Comparison of ENCODE assay signal across 18 cellular contexts in the genomic region with DNA sequence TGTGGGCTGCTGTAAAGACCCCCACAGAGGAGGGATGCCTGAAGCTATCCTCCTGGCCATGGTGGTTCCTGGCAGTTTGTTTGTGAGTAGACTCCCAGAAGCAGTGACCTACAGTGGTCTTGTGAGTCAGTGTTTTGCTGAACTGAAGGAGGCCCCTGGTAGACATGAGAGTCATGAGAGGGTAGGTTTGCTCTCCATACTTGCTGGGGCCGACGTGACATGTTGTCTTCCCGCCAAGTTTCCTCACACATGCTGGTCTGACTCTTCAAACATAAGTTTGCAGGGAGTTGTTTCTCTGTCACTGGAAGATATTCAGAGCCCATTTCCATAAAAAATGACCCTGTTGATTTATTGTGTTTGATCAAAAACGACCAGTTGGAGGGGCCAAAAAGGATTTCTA.
DNase-seq lines count a peak whose midpoint lies in the region; ATAC-seq, FAIRE-seq and TF ChIP-seq lines count a peak whose summit lies in the region.
"Had no signal": no experiment of that assay in that cellular context is flagged by ENCODE, and none has a peak within 500 bp of the region (broad histone marks: within the 10 kb centered on the region; RNA-seq: fewer than 3 reads in every experiment).

No MANE protein-coding gene starts in this region.

- H3K27ac ChIP-seq in IMR-90 (ENCODE audit: insufficient read depth, low read length) (no peak overlapping the region), mesenchymal stem cell (ENCODE audit: low read length, poor library complexity, severe bottlenecking) (no peak overlapping the region)
- H3K27ac ChIP-seq: BLaER1, GM23248 had no signal

- POLR2A ChIA-PET in IMR-90 (lab: Charles Lee; ENCODE audit: unreplicated experiment), result no interaction called here
- POLR2A ChIA-PET in activated CD4-positive, alpha-beta memory T cell treated with anti-CD3 and anti-CD28 coated beads for 36 hours (lab: Charles Lee), result no interaction called here

- DNase-seq in IMR-90 (peak; percentile 19), choroid plexus epithelial cell (ENCODE audit: low read depth) (peak; percentile 62), mesenchymal stem cell (peak; percentile 10), progenitor cell of endocrine pancreas (ENCODE audit: low spot score, unreplicated experiment) (no peak), kidney glomerular epithelial cell (lab: John Stamatoyannopoulos, UW) (no peak), GM19239 (ENCODE audit: insufficient read length, low spot score) (no peak)
- DNase-seq in activated CD4-positive, alpha-beta memory T cell treated with anti-CD3 and anti-CD28 coated beads for 36 hours, result no peak
- DNase-seq: 8988T; AML-193; Caco-2; CD8-positive, alpha-beta memory T cell; DMS53; GM23248 had no signal

- no peak overlapping the region for H4K91ac ChIP-seq in IMR-90 (ENCODE audit: insufficient read depth, low read depth, low read length)
- no peak overlapping the region for H4K91ac ChIP-seq in mesenchymal stem cell (ENCODE audit: low read length)

- TF ChIP-seq RAD21 in IMR-90 (IDR thresholded peaks at IDR 0.05; ENCODE audit: low read length), result no peak

- in situ Hi-C loops in IMR-90 (cut with MboI; ENCODE audit: low sequenced_read_pairs), result no loop called here

- H3K9me3 Mint-ChIP-seq in progenitor cell of endocrine pancreas (ENCODE audit: low read depth), result peaks cover 4% of the 10 kb centered on the region
- H3K9me3 Mint-ChIP-seq in activated CD4-positive, alpha-beta memory T cell treated with anti-CD3 and anti-CD28 coated beads for 36 hours, result no peaks in the 10 kb centered on the region
- H3K9me3 Mint-ChIP-seq: CD8-positive, alpha-beta memory T cell had no signal

- no peaks in the 10 kb centered on the region for H3K9me1 ChIP-seq in IMR-90 (ENCODE audit: insufficient read depth, low read length)

- H3K9me3 ChIP-seq in IMR-90 (ENCODE audit: control insufficient read depth, insufficient read depth, low read length), result no peaks in the 10 kb centered on the region
- no peaks in the 10 kb centered on the region for H3K9me3 ChIP-seq in mesenchymal stem cell (ENCODE audit: control insufficient read depth, low read length)
- H3K9me3 ChIP-seq: BLaER1, Caco-2 had no signal

- no peak overlapping the region for H3K4me3 ChIP-seq in IMR-90 (ENCODE audit: insufficient read depth, low read depth, low read length)
- no peak overlapping the region for H3K4me3 ChIP-seq in choroid plexus epithelial cell (ENCODE audit: low read depth, low read length)
- H3K4me3 ChIP-seq in mesenchymal stem cell (ENCODE audit: insufficient read depth in 1 of 2, low read depth in 1 of 2, low read length in 2 of 2), result no peak overlapping the region
- H3K4me3 ChIP-seq: BLaER1, GM23248 had no signal

- no CpG with 5 or more reads among the region's 4 CpGs for WGBS in IMR-90 (ENCODE audit: extremely low coverage in 2 of 2, insufficient read length in 1 of 2), 2 experiments
- no CpG with 5 or more reads among the region's 4 CpGs for WGBS in mesenchymal stem cell

- H3K4me1 Mint-ChIP-seq in progenitor cell of endocrine pancreas (ENCODE audit: low read depth), result peaks cover 59% of the 10 kb centered on the region
- H3K4me1 Mint-ChIP-seq in activated CD4-positive, alpha-beta memory T cell treated with anti-CD3 and anti-CD28 coated beads for 36 hours (ENCODE audit: low read depth), result no peaks in the 10 kb centered on the region
- H3K4me1 Mint-ChIP-seq: CD8-positive, alpha-beta memory T cell had no signal

- ATAC-seq in IMR-90 (ENCODE audit: low read depth) (no peak), GM21515 (IDR thresholded peaks at IDR 0.05; ENCODE audit: unreplicated experiment) (no peak)
- ATAC-seq: HCT116 had no signal

- H2BK15ac ChIP-seq in IMR-90 (ENCODE audit: low read depth, low read length), result no peak overlapping the region
- no peak overlapping the region for H2BK15ac ChIP-seq in mesenchymal stem cell (ENCODE audit: low read depth, poor library complexity, severe bottlenecking)

- H2BK20ac ChIP-seq in IMR-90 (ENCODE audit: low read depth, low read length), result no peak overlapping the region

- no peak overlapping the region for H3K56ac ChIP-seq in IMR-90 (ENCODE audit: extremely low read depth, insufficient read depth, low read length)

- H4K8ac ChIP-seq in IMR-90 (ENCODE audit: low read depth in 2 of 2, low read length in 2 of 2) (no peak overlapping the region), mesenchymal stem cell (ENCODE audit: low read length) (no peak overlapping the region)

- no peaks in the 10 kb centered on the region for H3K27me3 Mint-ChIP-seq in progenitor cell of endocrine pancreas
- H3K27me3 Mint-ChIP-seq in activated CD4-positive, alpha-beta memory T cell treated with anti-CD3 and anti-CD28 coated beads for 36 hours, result peaks cover 3% of the 10 kb centered on the region
- H3K27me3 Mint-ChIP-seq: CD8-positive, alpha-beta memory T cell had no signal

- no peak overlapping the region for H2AK9ac ChIP-seq in IMR-90 (replicated peaks; ENCODE audit: low read depth, low read length, poor library complexity)

- H3K4me2 ChIP-seq in IMR-90 (ENCODE audit: low read depth, low read length) (no peak overlapping the region), mesenchymal stem cell (ENCODE audit: low read length, poor library complexity, severe bottlenecking) (no peak overlapping the region)
- H3K4me2 ChIP-seq: BLaER1 had no signal

- FAIRE-seq in GM19239 (lab: Jason Lieb, UNC), result no peak
- FAIRE-seq: H54, HTR-8/SVneo had no signal

- H3K4ac ChIP-seq in IMR-90 (ENCODE audit: low read depth, low read length), result no peak overlapping the region
- no peak overlapping the region for H3K4ac ChIP-seq in mesenchymal stem cell (ENCODE audit: low read depth in 1 of 2, low read length in 2 of 2)

- H3K79me1 ChIP-seq in IMR-90 (ENCODE audit: low read depth in 1 of 2, low read length in 2 of 2) (no peaks in the 10 kb centered on the region), mesenchymal stem cell (replicated peaks; ENCODE audit: low read length, poor library complexity, severe bottlenecking) (peaks cover 8% of the 10 kb centered on the region)

- H2AK5ac ChIP-seq in IMR-90 (ENCODE audit: low read depth, low read length), result no peak overlapping the region
- peak overlapping the region; percentile 78 for H2AK5ac ChIP-seq in mesenchymal stem cell (ENCODE audit: low read length, severe bottlenecking)

- dilution Hi-C loops in IMR-90 (cut with HindIII; ENCODE audit: low sequenced_read_pairs, unreplicated experiment), result no loop called here

- H2BK12ac ChIP-seq in mesenchymal stem cell (ENCODE audit: low read length in 2 of 2), result no peak overlapping the region

- H3K4me3 Mint-ChIP-seq in progenitor cell of endocrine pancreas (ENCODE audit: low read depth), result no peak overlapping the region
- H3K4me3 Mint-ChIP-seq in activated CD4-positive, alpha-beta memory T cell treated with anti-CD3 and anti-CD28 coated beads for 36 hours, result no peak overlapping the region
- H3K4me3 Mint-ChIP-seq: CD8-positive, alpha-beta memory T cell had no signal

- no peak overlapping the region for H3K9ac ChIP-seq in IMR-90 (ENCODE audit: low read depth, low read length)
- H3K9ac ChIP-seq in mesenchymal stem cell (ENCODE audit: low read length), result no peak overlapping the region
- H3K9ac ChIP-seq: BLaER1, GM23248 had no signal

- no peak for TF ChIP-seq CTCF in IMR-90 (conservative IDR thresholded peaks at IDR 0.05; ENCODE audit: low read depth, low read length)
- no peak for TF ChIP-seq CTCF in choroid plexus epithelial cell (conservative IDR thresholded peaks at IDR 0.05; ENCODE audit: low read depth, low read length)
- TF ChIP-seq CTCF in progenitor cell of endocrine pancreas (IDR thresholded peaks at IDR 0.05; ENCODE audit: unreplicated experiment), result no peak

- H3K14ac ChIP-seq in IMR-90 (replicated peaks; ENCODE audit: low read depth, low read length) (no peak overlapping the region), mesenchymal stem cell (ENCODE audit: low read length in 2 of 2) (no peak overlapping the region)

- peak overlapping the region; percentile 77 for H3K27ac Mint-ChIP-seq in progenitor cell of endocrine pancreas
- H3K27ac Mint-ChIP-seq in activated CD4-positive, alpha-beta memory T cell treated with anti-CD3 and anti-CD28 coated beads for 36 hours, result no peak overlapping the region
- H3K27ac Mint-ChIP-seq: CD8-positive, alpha-beta memory T cell had no signal

- no peak overlapping the region for H3K23ac ChIP-seq in IMR-90 (ENCODE audit: low read depth, low read length)
- H3K23ac ChIP-seq in mesenchymal stem cell (ENCODE audit: low read length in 2 of 2), result no peak overlapping the region

- H3K18ac ChIP-seq in IMR-90 (ENCODE audit: low read depth, low read length) (no peak overlapping the region), mesenchymal stem cell (ENCODE audit: low read depth in 1 of 2, low read length in 2 of 2) (no peak overlapping the region)

- no TSS peak for BruUV-seq in IMR-90 (replicated peaks; lab: Mats Ljungman, UMichigan)

- TF ChIP-seq POLR2A in IMR-90 (IDR thresholded peaks at IDR 0.05; ENCODE audit: low read depth, low read length), result no peak

- intact Hi-C loops in IMR-90 (cut with micrococcal nuclease), result no loop called here
- intact Hi-C loops in activated CD4-positive, alpha-beta memory T cell treated with anti-CD3 and anti-CD28 coated beads for 36 hours (cut with micrococcal nuclease), result no loop called here

- H3K4me1 ChIP-seq in IMR-90 (ENCODE audit: control insufficient read depth, insufficient read depth, low read length), result peaks cover 5% of the 10 kb centered on the region
- H3K4me1 ChIP-seq in mesenchymal stem cell (ENCODE audit: control insufficient read depth, insufficient read depth, low read depth, low read length), result peaks cover 6% of the 10 kb centered on the region
- H3K4me1 ChIP-seq: BLaER1, Caco-2 had no signal

- no peak overlapping the region; the same call in 1 of the 2 replicates for H4K5ac ChIP-seq in IMR-90 (ENCODE audit: low read depth, low read length)

- H4K20me1 ChIP-seq in IMR-90 (ENCODE audit: insufficient read depth, low read length), result no peaks in the 10 kb centered on the region
- H4K20me1 ChIP-seq: BLaER1 had no signal

- H3K36me3 ChIP-seq in IMR-90 (ENCODE audit: control insufficient read depth, insufficient read depth, low read length) (no peaks in the 10 kb centered on the region), mesenchymal stem cell (ENCODE audit: control insufficient read depth in 1 of 2, insufficient read depth in 2 of 2, low read depth in 1 of 2, low read length in 2 of 2) (no peaks in the 10 kb centered on the region)
- H3K36me3 ChIP-seq: BLaER1 had no signal

- H2BK120ac ChIP-seq in IMR-90 (ENCODE audit: low read depth, low read length) (no peak overlapping the region), mesenchymal stem cell (ENCODE audit: low read depth, low read length) (no peak overlapping the region)

- H3K36me3 Mint-ChIP-seq in progenitor cell of endocrine pancreas (ENCODE audit: insufficient read depth), result peaks cover 2% of the 10 kb centered on the region
- no peaks in the 10 kb centered on the region for H3K36me3 Mint-ChIP-seq in activated CD4-positive, alpha-beta memory T cell treated with anti-CD3 and anti-CD28 coated beads for 36 hours
- H3K36me3 Mint-ChIP-seq: CD8-positive, alpha-beta memory T cell had no signal

- CTCF ChIA-PET in IMR-90 (lab: Yijun Ruan, JAX), result no interaction called here
- CTCF ChIA-PET in activated CD4-positive, alpha-beta memory T cell treated with anti-CD3 and anti-CD28 coated beads for 36 hours (lab: Charles Lee), result no interaction called here

- H2AFZ ChIP-seq in IMR-90 (replicated peaks; ENCODE audit: low read length, poor library complexity), result peak overlapping the region; percentile 23
- no peak overlapping the region for H2AFZ ChIP-seq in mesenchymal stem cell (ENCODE audit: low read depth, low read length)
- H2AFZ ChIP-seq: GM23248 had no signal

- no peaks in the 10 kb centered on the region; the same call in none of the 2 replicates for H3K27me3 ChIP-seq in IMR-90 (ENCODE audit: control insufficient read depth, insufficient read depth, low read length)
- H3K27me3 ChIP-seq in mesenchymal stem cell (ENCODE audit: control insufficient read depth in 1 of 2, insufficient read depth in 1 of 2, low read length in 2 of 2), result peaks cover 0 to 4% of the 10 kb centered on the region in 2 experiments

- H2BK5ac ChIP-seq in IMR-90 (ENCODE audit: low read depth, low read length, poor library complexity, severe bottlenecking) (no peak overlapping the region), mesenchymal stem cell (ENCODE audit: low read depth, low read length, poor library complexity, severe bottlenecking) (no peak overlapping the region)

Comparison
In these comparisons a context has a peak if more than half of its experiments do, and no peak if none do; other contexts are left out.
1. DNase-seq: peak in IMR-90 (single experiment), choroid plexus epithelial cell (single experiment) and mesenchymal stem cell (single experiment); none in progenitor cell of endocrine pancreas (single experiment), kidney glomerular epithelial cell (single experiment), activated CD4-positive, alpha-beta memory T cell treated with anti-CD3 and anti-CD28 coated beads for 36 hours (single experiment) and GM19239 (single experiment).